ENCODE assay signal across 14 cellular contexts in the genomic region with DNA sequence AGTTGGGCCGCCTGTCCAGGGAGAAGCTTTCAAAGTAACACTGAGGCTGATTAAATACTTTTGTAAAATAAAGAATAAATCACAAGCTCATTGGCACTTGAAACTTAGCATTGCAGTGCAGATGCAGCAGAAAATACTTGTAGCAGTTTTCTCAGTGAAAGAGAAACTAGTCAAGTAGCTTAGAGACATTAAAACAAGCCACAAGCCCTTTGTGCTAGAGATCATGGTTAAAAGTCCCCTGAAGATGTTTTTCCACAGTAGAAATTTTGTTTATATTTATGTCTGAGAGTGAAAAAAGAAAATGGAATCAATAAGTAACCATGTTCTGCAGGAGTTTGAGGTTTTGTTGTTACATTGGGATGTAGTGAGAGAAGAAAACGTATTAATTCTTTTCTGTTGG. TPM values are rescaled to one million over a fixed set of nuclear protein-coding genes. Genes with fewer than 3 reads are reported as not detected.
DNase-seq lines count a peak whose midpoint lies in the region; ATAC-seq and TF ChIP-seq lines count a peak whose summit lies in the region.
"Had no signal": no experiment of that assay in that cellular context is flagged by ENCODE, and none has a peak within 500 bp of the region (broad histone marks: within the 10 kb centered on the region; RNA-seq: fewer than 3 reads in every experiment).

No MANE protein-coding gene starts in this region.

- TF ChIP-seq CTCF in HEK293 (tag by site-specific recombination; IDR thresholded peaks at IDR 0.05) (no peak), osteocyte (IDR thresholded peaks at IDR 0.05) (no peak)

- CTCF ChIA-PET in activated CD4-positive, alpha-beta T cell treated with anti-CD3 and anti-CD28 coated beads, Interleukin-2, amount 10 ng/mL, durations not matched to agents 7 days and 5 days (lab: Charles Lee), result interaction anchor here (0.7 kb wide), 1 partner anchor 16 kb away, joined by 3 read pairs; no protein-coding TSS in a partner anchor
- CTCF ChIA-PET in HEK293 (lab: Yijun Ruan, JAX), result no interaction called here

- H3K4me3 ChIP-seq in HEK293 (ENCODE audit: low read depth, low read length), result no peak overlapping the region
- H3K4me3 ChIP-seq: esophagus squamous epithelium, SJCRH30, skin epidermis had no signal

- peak overlapping the region; percentile 34 for H3K27ac Mint-ChIP-seq in activated CD4-positive, alpha-beta T cell treated with anti-CD3 and anti-CD28 coated beads, Interleukin-2, amount 10 ng/mL, durations not matched to agents 7 days and 5 days
- peak overlapping the region; percentile 60 for H3K27ac Mint-ChIP-seq in osteocyte (ENCODE audit: unreplicated experiment)

- peaks cover 14% of the 10 kb centered on the region for H3K36me3 Mint-ChIP-seq in activated CD4-positive, alpha-beta T cell treated with anti-CD3 and anti-CD28 coated beads, Interleukin-2, amount 10 ng/mL, durations not matched to agents 7 days and 5 days (ENCODE audit: low read depth)
- H3K36me3 Mint-ChIP-seq in osteocyte (ENCODE audit: unreplicated experiment), result no peaks in the 10 kb centered on the region

- no peaks in the 10 kb centered on the region for H3K9me3 ChIP-seq in HEK293 (ENCODE audit: control insufficient read depth, insufficient read depth, low read depth, low read length)
- H3K9me3 ChIP-seq: esophagus squamous epithelium, SJCRH30 had no signal

- H3K27me3 Mint-ChIP-seq in activated CD4-positive, alpha-beta T cell treated with anti-CD3 and anti-CD28 coated beads, Interleukin-2, amount 10 ng/mL, durations not matched to agents 7 days and 5 days, result no peaks in the 10 kb centered on the region
- no peaks in the 10 kb centered on the region for H3K27me3 Mint-ChIP-seq in osteocyte (ENCODE audit: unreplicated experiment)

- peaks cover 34% of the 10 kb centered on the region for H3K4me1 Mint-ChIP-seq in activated CD4-positive, alpha-beta T cell treated with anti-CD3 and anti-CD28 coated beads, Interleukin-2, amount 10 ng/mL, durations not matched to agents 7 days and 5 days
- H3K4me1 Mint-ChIP-seq in osteocyte (ENCODE audit: unreplicated experiment), result peaks cover 37% of the 10 kb centered on the region

- no peak for DNase-seq in activated CD4-positive, alpha-beta T cell treated with anti-CD3 and anti-CD28 coated beads, Interleukin-2, amount 10 ng/mL, durations not matched to agents 7 days and 5 days
- DNase-seq in activated CD4-positive, alpha-beta T cell treated with anti-CD3 and anti-CD28 coated beads for 4 hours, result no peak
- DNase-seq in caudate nucleus (lab: John Stamatoyannopoulos, UW) (no peak), osteocyte (ENCODE audit: extremely low spot score, unreplicated experiment) (no peak), amniotic stem cell (lab: John Stamatoyannopoulos, UW) (no peak)
- DNase-seq: activated gamma-delta T cell, esophagus squamous epithelium, H9, SJCRH30, WERI-Rb-1 had no signal

- H3K27ac ChIP-seq in HEK293 (ENCODE audit: extremely low read depth, low read depth, low read length) (no peak overlapping the region), caudate nucleus (ENCODE audit: low read depth, low read length) (peak overlapping the region; percentile 99)
- H3K27ac ChIP-seq: esophagus squamous epithelium, SJCRH30, WERI-Rb-1 had no signal

- POLR2A ChIA-PET in activated CD4-positive, alpha-beta T cell treated with anti-CD3 and anti-CD28 coated beads, Interleukin-2, amount 10 ng/mL, durations not matched to agents 7 days and 5 days (lab: Charles Lee), result no interaction called here
- POLR2A ChIA-PET in HEK293 (lab: Yijun Ruan, JAX), result no interaction called here

- no peaks in the 10 kb centered on the region; a peak in 1 of 3 replicates for H3K36me3 ChIP-seq in HEK293 (ENCODE audit: control insufficient read depth in 2 of 2, insufficient read depth in 1 of 2, low read length in 2 of 2)
- H3K36me3 ChIP-seq: SJCRH30 had no signal

- ATAC-seq in GM21786 (IDR thresholded peaks at IDR 0.05; ENCODE audit: unreplicated experiment) (no peak), GM19463 (IDR thresholded peaks at IDR 0.05; ENCODE audit: unreplicated experiment) (no peak)

- no peak overlapping the region for H3K4me3 Mint-ChIP-seq in activated CD4-positive, alpha-beta T cell treated with anti-CD3 and anti-CD28 coated beads, Interleukin-2, amount 10 ng/mL, durations not matched to agents 7 days and 5 days
- no peak overlapping the region for H3K4me3 Mint-ChIP-seq in osteocyte (ENCODE audit: unreplicated experiment)
- H3K4me3 Mint-ChIP-seq: H9 had no signal

- no peaks in the 10 kb centered on the region for H3K9me3 Mint-ChIP-seq in activated CD4-positive, alpha-beta T cell treated with anti-CD3 and anti-CD28 coated beads, Interleukin-2, amount 10 ng/mL, durations not matched to agents 7 days and 5 days
- H3K9me3 Mint-ChIP-seq in osteocyte (ENCODE audit: unreplicated experiment), result no peaks in the 10 kb centered on the region
- H3K9me3 Mint-ChIP-seq: H9 had no signal

- H3K4me1 ChIP-seq in HEK293 (ENCODE audit: control insufficient read depth, insufficient read depth, low read length), result no peaks in the 10 kb centered on the region
- H3K4me1 ChIP-seq: SJCRH30 had no signal

TF ChIP-seq in HEK293, 187 proteins besides CTCF, POLR2A, EP300 and RAD21:
- TF ChIP-seq, protein P1, sequence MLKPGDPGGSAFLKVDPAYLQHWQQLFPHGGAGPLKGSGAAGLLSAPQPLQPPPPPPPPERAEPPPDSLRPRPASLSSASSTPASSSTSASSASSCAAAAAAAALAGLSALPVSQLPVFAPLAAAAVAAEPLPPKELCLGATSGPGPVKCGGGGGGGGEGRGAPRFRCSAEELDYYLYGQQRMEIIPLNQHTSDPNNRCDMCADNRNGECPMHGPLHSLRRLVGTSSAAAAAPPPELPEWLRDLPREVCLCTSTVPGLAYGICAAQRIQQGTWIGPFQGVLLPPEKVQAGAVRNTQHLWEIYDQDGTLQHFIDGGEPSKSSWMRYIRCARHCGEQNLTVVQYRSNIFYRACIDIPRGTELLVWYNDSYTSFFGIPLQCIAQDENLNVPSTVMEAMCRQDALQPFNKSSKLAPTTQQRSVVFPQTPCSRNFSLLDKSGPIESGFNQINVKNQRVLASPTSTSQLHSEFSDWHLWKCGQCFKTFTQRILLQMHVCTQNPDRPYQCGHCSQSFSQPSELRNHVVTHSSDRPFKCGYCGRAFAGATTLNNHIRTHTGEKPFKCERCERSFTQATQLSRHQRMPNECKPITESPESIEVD (tag by site-specific recombination; IDR thresholded peaks at IDR 0.05), result 0 out of 2 replicates have a peak, but pooled peaks have one; percentile 45
- no peak for TF ChIP-seq ZNF707 (tag by site-specific recombination; IDR thresholded peaks at IDR 0.05)

RNA-seq across cellular contexts. Expression of a gene that starts 5.9 kb away (rescaled TPM):
- 10 to 100 TPM; 41.9 to 44.3 TPM for total RNA-seq in activated CD4-positive, alpha-beta T cell treated with anti-CD3 and anti-CD28 coated beads, Interleukin-2, amount 10 ng/mL, durations not matched to agents 7 days and 5 days
- 64.4 and 64.6 TPM in 2 replicates for total RNA-seq in osteocyte
